ENCODE assay signal across 8 cellular contexts in the genomic region with DNA sequence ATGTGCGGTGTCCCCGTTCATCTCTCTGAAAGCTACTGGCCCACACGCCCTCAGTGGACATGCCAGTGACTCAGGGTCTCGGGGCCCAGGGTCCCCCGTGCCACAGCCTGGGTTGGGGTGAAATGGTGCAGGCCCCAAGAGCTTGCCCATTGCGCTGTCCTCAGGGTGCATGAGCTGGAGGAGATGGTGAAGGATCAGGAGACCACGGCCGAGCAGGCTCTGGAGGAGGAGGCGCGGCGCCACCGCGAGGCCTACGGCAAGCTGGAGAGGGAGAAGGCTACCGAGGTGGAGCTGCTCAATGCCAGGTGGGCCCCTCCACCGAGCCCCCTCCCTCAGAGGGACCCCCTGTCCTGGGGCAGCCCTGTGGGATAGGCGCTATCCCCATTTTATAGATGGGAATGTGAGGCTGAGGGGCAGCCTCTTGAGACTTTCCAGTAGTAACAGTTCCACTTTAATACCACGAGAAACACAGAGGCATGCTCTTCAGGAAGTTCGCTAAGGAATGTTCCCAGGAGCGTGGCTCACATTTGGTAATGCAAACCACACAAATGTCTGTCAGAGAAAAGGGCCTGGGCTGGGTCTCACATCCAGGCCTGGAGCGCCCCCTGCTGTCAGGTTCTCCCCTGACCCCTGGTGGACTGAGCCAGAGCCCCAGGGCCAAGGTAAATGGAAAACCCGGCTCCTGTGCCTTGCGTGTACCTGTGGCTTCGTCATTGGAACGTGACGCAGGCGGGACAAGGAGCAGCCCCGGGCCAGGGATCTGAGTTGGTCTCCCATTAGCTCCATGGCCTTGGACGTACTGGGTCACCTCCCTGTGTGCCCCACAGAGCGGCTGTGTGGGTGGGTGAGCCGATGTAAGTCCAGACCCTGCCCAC.
DNase-seq lines count a peak whose midpoint lies in the region; TF ChIP-seq lines count a peak whose summit lies in the region.

No MANE protein-coding gene starts in this region.

- no peaks in the 10 kb centered on the region for H3K27me3 ChIP-seq in smooth muscle cell (ENCODE audit: low read depth)

- in situ Hi-C loops in astrocyte of the spinal cord (cut with HindIII; ENCODE audit: low sequenced_read_pairs) = no loop called here

- no peak overlapping the region for H3K9ac ChIP-seq in smooth muscle cell (ENCODE audit: low read depth)

- H3K4me3 ChIP-seq in astrocyte of the spinal cord (ENCODE audit: low read depth, low read length) (no peak overlapping the region), smooth muscle cell (no peak overlapping the region)

- DNase-seq in NCI-H2227 (lab: John Stamatoyannopoulos, UW; ENCODE audit: unreplicated experiment) (peak; percentile 57), NCI-H2227 treated with DMSO at 0.1 percent for 48 hours (lab: John Stamatoyannopoulos, UW) (no peak), NCI-H1048 (lab: John Stamatoyannopoulos, UW) (peak; percentile 75), UCSD-AML1 (lab: John Stamatoyannopoulos, UW; ENCODE audit: unreplicated experiment) (peak; percentile 85), astrocyte of the spinal cord (ENCODE audit: low read depth, low spot score) (peak; percentile 82), hypothalamus (lab: John Stamatoyannopoulos, UW) (peak in 49 of 51 donors; percentile 26 to 92 (median 65)), smooth muscle cell (lab: John Stamatoyannopoulos, UW; ENCODE audit: unreplicated experiment) (peak; percentile 56), DMS114 treated with DMSO at 0.1 percent for 48 hours (lab: John Stamatoyannopoulos, UW; ENCODE audit: unreplicated experiment) (no peak)

- no peak overlapping the region for H3K27ac ChIP-seq in smooth muscle cell (ENCODE audit: low read depth)

- H2AFZ ChIP-seq in smooth muscle cell (ENCODE audit: low read depth) = no peak overlapping the region

- H3F3A ChIP-seq in smooth muscle cell (ENCODE audit: low read depth) = no peaks in the 10 kb centered on the region

- no peaks in the 10 kb centered on the region for H3K36me3 ChIP-seq in smooth muscle cell (ENCODE audit: low read depth)

- no peaks in the 10 kb centered on the region for H3K4me1 ChIP-seq in smooth muscle cell (ENCODE audit: low read depth)

- no peaks in the 10 kb centered on the region for H4K20me1 ChIP-seq in smooth muscle cell (ENCODE audit: low read depth)

- 72% methylated on average over 30 of the region's 31 CpGs for WGBS in smooth muscle cell (ENCODE audit: low lambda C conversion rate)

- TF ChIP-seq CTCF in astrocyte of the spinal cord (IDR thresholded peaks at IDR 0.05; ENCODE audit: low read depth, low read length) (peak; percentile 90), smooth muscle cell (IDR thresholded peaks at IDR 0.05; ENCODE audit: borderline replicate concordance, insufficient read depth, poor library complexity, severe bottlenecking) (peak; percentile 85)

- no peaks in the 10 kb centered on the region for H3K79me2 ChIP-seq in smooth muscle cell (ENCODE audit: low read depth)

- no peak overlapping the region for H3K4me2 ChIP-seq in smooth muscle cell

- no peaks in the 10 kb centered on the region for H3K9me3 ChIP-seq in smooth muscle cell (replicated peaks; ENCODE audit: low read depth)

Comparison
In these comparisons a context has a peak if more than half of its experiments do, and no peak if none do; other contexts are left out.
1. DNase-seq: peak in NCI-H2227 (single experiment), NCI-H1048 (single experiment), UCSD-AML1 (single experiment), astrocyte of the spinal cord (single experiment), hypothalamus (49 of 51) and smooth muscle cell (single experiment); none in NCI-H2227 treated with DMSO at 0.1 percent for 48 hours (single experiment) and DMS114 treated with DMSO at 0.1 percent for 48 hours (single experiment).